7 cellular contexts compared by ENCODE assay signal in the genomic region with DNA sequence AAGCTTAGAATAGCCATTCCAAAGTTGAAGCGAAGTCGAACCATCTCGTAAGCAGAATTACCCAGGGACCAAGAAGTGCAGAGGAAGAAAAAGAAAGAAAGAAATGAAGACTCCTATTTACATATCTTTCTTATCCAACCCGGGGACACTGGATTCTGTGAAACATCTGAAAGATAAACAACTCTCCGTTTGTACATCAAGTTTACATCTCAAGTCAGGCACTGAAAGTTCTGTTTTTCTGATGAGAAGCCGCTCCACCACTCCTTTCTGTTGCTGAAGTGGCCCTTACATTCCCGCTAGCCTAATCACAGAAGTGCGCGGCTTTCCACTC. TPM values are rescaled to one million over a fixed set of nuclear protein-coding genes. Genes with fewer than 3 reads are reported as not detected.
A peak's percentile ranks its signal among the peaks of the same experiment; 100 is the strongest.
DNase-seq lines count a peak whose midpoint lies in the region; ATAC-seq, FAIRE-seq and TF ChIP-seq lines count a peak whose summit lies in the region.

No MANE protein-coding gene starts in this region.

- FAIRE-seq in GM12892 (lab: Jason Lieb, UNC): no peak

- no peak for ATAC-seq in activated naive CD4-positive, alpha-beta T cell treated with anti-CD3 and anti-CD28 coated beads, Interleukin-2, amount 50 U/mL, for 72 hours
- ATAC-seq in GM19324 (IDR thresholded peaks at IDR 0.05; ENCODE audit: low FRiP score, unreplicated experiment): no peak

- H3K36me3 Mint-ChIP-seq in activated naive CD4-positive, alpha-beta T cell treated with anti-CD3 and anti-CD28 coated beads, Interleukin-2, amount 50 U/mL, for 72 hours: peaks cover 14 to 26% of the 10 kb centered on the region in 2 donors

- H3K9ac ChIP-seq in HUES48 (ENCODE audit: low read depth, low read length) (peak overlapping the region; percentile 87), iPS-20b (ENCODE audit: low read depth, low read length) (peak overlapping the region; percentile 93), subcutaneous abdominal adipose tissue (ENCODE audit: low read length in 5 of 5) (peak overlapping the region; percentile 74 to 97 (median 95))

- H3K4me1 ChIP-seq in HUES48 (ENCODE audit: control insufficient read depth, insufficient read depth, low read length) (peaks cover 25% of the 10 kb centered on the region), iPS-20b (ENCODE audit: insufficient read depth, low read length) (peaks cover 10% of the 10 kb centered on the region), subcutaneous abdominal adipose tissue (ENCODE audit: control insufficient read depth in 5 of 5, insufficient read depth in 5 of 5, low read length in 5 of 5) (peaks cover 2 to 55% (median 51%) of the 10 kb centered on the region in 5 donors)

- H3K27ac Mint-ChIP-seq in activated naive CD4-positive, alpha-beta T cell treated with anti-CD3 and anti-CD28 coated beads, Interleukin-2, amount 50 U/mL, for 72 hours: peak overlapping the region; percentile 97 to 99

- H3K36me3 ChIP-seq in HUES48 (ENCODE audit: control insufficient read depth, insufficient read depth, low read length) (peaks cover 15% of the 10 kb centered on the region), iPS-20b (ENCODE audit: insufficient read depth, low read depth, low read length) (peaks cover 11% of the 10 kb centered on the region), subcutaneous abdominal adipose tissue (ENCODE audit: control insufficient read depth in 5 of 5, insufficient read depth in 5 of 5, low read length in 5 of 5) (peaks cover 0 to 8% (median 4%) of the 10 kb centered on the region in 5 donors)

- DNase-seq in activated naive CD4-positive, alpha-beta T cell treated with anti-CD3 and anti-CD28 coated beads, Interleukin-2, amount 50 U/mL, for 72 hours (ENCODE audit: low spot score in 2 of 2): no peak
- DNase-seq in GM12892 (ENCODE audit: insufficient read length) (no peak), iPS-NIHi11 (ENCODE audit: low spot score) (no peak)

- H3K27me3 ChIP-seq in HUES48 (ENCODE audit: control insufficient read depth, insufficient read depth, low read length): no peaks in the 10 kb centered on the region
- no peaks in the 10 kb centered on the region for H3K27me3 ChIP-seq in iPS-20b (ENCODE audit: insufficient read depth, low read length)
- H3K27me3 ChIP-seq in subcutaneous abdominal adipose tissue (ENCODE audit: control insufficient read depth in 5 of 5, insufficient read depth in 4 of 5, low read length in 5 of 5): no peaks in the 10 kb centered on the region

- H3K27ac ChIP-seq in HUES48 (ENCODE audit: low read depth, low read length): peak overlapping the region; percentile 95
- peak overlapping the region; percentile 67 for H3K27ac ChIP-seq in iPS-20b (ENCODE audit: low read length)
- H3K27ac ChIP-seq in subcutaneous abdominal adipose tissue (ENCODE audit: low read depth, low read length): peak overlapping the region; percentile 100

- H3K9me3 ChIP-seq in HUES48 (ENCODE audit: control insufficient read depth, insufficient read depth, low read length) (no peaks in the 10 kb centered on the region), iPS-20b (ENCODE audit: insufficient read depth, low read depth, low read length) (no peaks in the 10 kb centered on the region), subcutaneous abdominal adipose tissue (ENCODE audit: control insufficient read depth in 5 of 5, low read length in 5 of 5) (no peaks in the 10 kb centered on the region)

- no peaks in the 10 kb centered on the region for H3K9me3 Mint-ChIP-seq in activated naive CD4-positive, alpha-beta T cell treated with anti-CD3 and anti-CD28 coated beads, Interleukin-2, amount 50 U/mL, for 72 hours

- H3K4me3 ChIP-seq in HUES48 (ENCODE audit: low read depth, low read length) (peak overlapping the region; percentile 85), iPS-20b (ENCODE audit: low read length) (peak overlapping the region; percentile 92), subcutaneous abdominal adipose tissue (ENCODE audit: low read depth in 1 of 5, low read length in 5 of 5) (peak overlapping the region; percentile 86 to 99 (median 97))

- no peak for TF ChIP-seq POLR2A in GM12892 (IDR thresholded peaks at IDR 0.05; ENCODE audit: low read depth, low read length)

RNA-seq across cellular contexts. Expression of a gene that starts 0.3 kb away (rescaled TPM):
- 10 to 100 TPM; 25.0 to 32.4 TPM for total RNA-seq in activated naive CD4-positive, alpha-beta T cell treated with anti-CD3 and anti-CD28 coated beads, Interleukin-2, amount 50 U/mL, for 72 hours
- 40.0 TPM for polyA plus RNA-seq in GM12892 (2012; ENCODE audit: missing spikeins)

RNA-seq across cellular contexts. Expression of a gene that starts 0.5 kb away (rescaled TPM):
- 10 to 100 TPM; 35.9 to 45.2 TPM for total RNA-seq in activated naive CD4-positive, alpha-beta T cell treated with anti-CD3 and anti-CD28 coated beads, Interleukin-2, amount 50 U/mL, for 72 hours
- 18.6 TPM for polyA plus RNA-seq in GM12892 (2012; ENCODE audit: missing spikeins)
